40 cellular contexts compared by ENCODE assay signal in the genomic region with DNA sequence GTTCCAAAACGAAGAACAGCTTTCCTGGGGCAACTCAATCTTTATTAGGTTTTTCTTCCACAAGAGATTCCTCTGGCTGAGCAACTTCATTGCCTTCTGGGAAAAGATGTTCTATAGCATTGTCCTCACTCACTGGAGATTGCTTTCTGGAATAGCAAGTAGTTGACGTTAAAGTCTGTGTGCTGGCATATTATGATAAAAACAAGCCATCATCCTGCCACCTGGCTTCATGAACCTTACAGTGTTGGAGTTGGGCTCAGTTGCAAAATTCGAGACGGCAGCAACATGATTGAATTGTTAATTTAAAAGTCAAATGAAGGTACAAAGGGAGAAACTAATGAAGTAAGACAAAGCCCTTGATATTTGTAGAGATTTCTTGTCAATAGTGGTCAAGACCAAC.
"Had no signal": no experiment of that assay in that cellular context is flagged by ENCODE, and none has a peak within 500 bp of the region (broad histone marks: within the 10 kb centered on the region; RNA-seq: fewer than 3 reads in every experiment).

No MANE protein-coding gene starts in this region.

- ATAC-seq: activated naive CD4-positive, alpha-beta T cell treated with anti-CD3 and anti-CD28 coated beads, Interleukin-2, amount 50 U/mL, for 72 hours; activated naive CD8-positive, alpha-beta T cell treated with anti-CD3 and anti-CD28 coated beads, Interleukin-2, amount 50 U/mL, for 24 hours; activated T-cell treated with anti-CD3 and anti-CD28 coated beads, Interleukin-2, amount 50 U/mL, for 4 hours; activated T-cell treated with anti-CD3 and anti-CD28 coated beads, Interleukin-2, amount 50 U/mL, for 72 hours; activated T-helper 17 cell treated with anti-CD3 and anti-CD28 coated beads, Interleukin-2, amount 50 U/mL, for 72 hours; body of pancreas had no signal

- H3K27ac ChIP-seq: adrenal gland, ascending aorta, body of pancreas, brain microvascular endothelial cell, breast epithelium, cardiac muscle cell had no signal

- H3K4me1 ChIP-seq: adrenal gland, ascending aorta, breast epithelium had no signal

- H3K27me3 Mint-ChIP-seq: activated naive CD4-positive, alpha-beta T cell treated with anti-CD3 and anti-CD28 coated beads, Interleukin-2, amount 10 ng/mL, durations not matched to agents 7 days and 5 days; activated naive CD4-positive, alpha-beta T cell treated with anti-CD3 and anti-CD28 coated beads, Interleukin-2, amount 50 U/mL, for 24 hours; activated naive CD8-positive, alpha-beta T cell; activated naive CD8-positive, alpha-beta T cell treated with anti-CD3 and anti-CD28 coated beads for 36 hours; activated naive CD8-positive, alpha-beta T cell treated with anti-CD3 and anti-CD28 coated beads, Interleukin-2, amount 10 ng/mL, durations not matched to agents 7 days and 5 days; activated naive CD8-positive, alpha-beta T cell treated with anti-CD3 and anti-CD28 coated beads, Interleukin-2, amount 50 U/mL, for 24 hours; activated T-cell treated with anti-CD3 and anti-CD28 coated beads, Interleukin-2, amount 50 U/mL, for 24 hours; activated T-helper 17 cell treated with anti-CD3 and anti-CD28 coated beads, Interleukin-2, amount 50 U/mL, for 72 hours; brain; central memory CD8-positive, alpha-beta T cell had no signal

- H3K9me3 Mint-ChIP-seq: activated naive CD4-positive, alpha-beta T cell treated with anti-CD3 and anti-CD28 coated beads for 36 hours; activated naive CD4-positive, alpha-beta T cell treated with anti-CD3 and anti-CD28 coated beads, Interleukin-2, amount 10 ng/mL, durations not matched to agents 7 days and 5 days; activated naive CD4-positive, alpha-beta T cell treated with anti-CD3 and anti-CD28 coated beads, Interleukin-2, amount 50 U/mL, for 24 hours; activated naive CD8-positive, alpha-beta T cell treated with anti-CD3 and anti-CD28 coated beads, Interleukin-2, amount 10 ng/mL, durations not matched to agents 7 days and 5 days; activated naive CD8-positive, alpha-beta T cell treated with anti-CD3 and anti-CD28 coated beads, Interleukin-2, amount 50 U/mL, for 24 hours; activated T-cell treated with anti-CD3 and anti-CD28 coated beads, Interleukin-2, amount 50 U/mL, for 24 hours; activated T-cell treated with anti-CD3 and anti-CD28 coated beads, Interleukin-2, amount 50 U/mL, for 4 hours; activated T-helper 1 cell treated with anti-CD3 and anti-CD28 coated beads, Interleukin-12 subunit alpha, Interleukin-12 subunit beta, Interleukin-2, Interleukin-4 antibody, amounts not matched to agents 30 ng/mL and 10 ng/mL and 1 ng/mL, durations not matched to agents 14 hours and 24 hours and 36 hours; activated T-helper 2 cell treated with anti-CD3 and anti-CD28 coated beads, Interferon-gamma antibody, Interleukin-2, Interleukin-4, amounts not matched to agents 10 μg/mL and 5 μg/mL and 100 μg/mL, durations not matched to agents 14 hours and 24 hours and 36 hours; brain had no signal

- H3K36me3 ChIP-seq: adrenal gland, ascending aorta, brain microvascular endothelial cell, breast epithelium, cardiac muscle cell had no signal

- H3K4me1 Mint-ChIP-seq: activated naive CD4-positive, alpha-beta T cell treated with anti-CD3 and anti-CD28 coated beads, Interleukin-2, amount 10 ng/mL, durations not matched to agents 7 days and 5 days; activated naive CD4-positive, alpha-beta T cell treated with anti-CD3 and anti-CD28 coated beads, Interleukin-2, amount 50 U/mL, for 24 hours; activated naive CD8-positive, alpha-beta T cell treated with anti-CD3 and anti-CD28 coated beads for 36 hours; activated naive CD8-positive, alpha-beta T cell treated with anti-CD3 and anti-CD28 coated beads, Interleukin-2, amount 10 ng/mL, durations not matched to agents 7 days and 5 days; activated naive CD8-positive, alpha-beta T cell treated with anti-CD3 and anti-CD28 coated beads, Interleukin-2, amount 50 U/mL, for 24 hours; activated T-helper 17 cell treated with anti-CD3 and anti-CD28 coated beads, Interleukin-2, amount 50 U/mL, for 72 hours; brain; central memory CD8-positive, alpha-beta T cell had no signal

- H3K27me3 ChIP-seq: adrenal gland, ascending aorta, body of pancreas, brain microvascular endothelial cell, breast epithelium, cardiac muscle cell had no signal

- H3K27ac Mint-ChIP-seq: activated naive CD4-positive, alpha-beta T cell treated with anti-CD3 and anti-CD28 coated beads for 36 hours; activated naive CD4-positive, alpha-beta T cell treated with anti-CD3 and anti-CD28 coated beads, Interleukin-2, amount 10 ng/mL, durations not matched to agents 7 days and 5 days; activated naive CD4-positive, alpha-beta T cell treated with anti-CD3 and anti-CD28 coated beads, Interleukin-2, amount 50 U/mL, for 24 hours; activated naive CD4-positive, alpha-beta T cell treated with anti-CD3 and anti-CD28 coated beads, Interleukin-2, amount 50 U/mL, for 72 hours; activated naive CD8-positive, alpha-beta T cell; activated naive CD8-positive, alpha-beta T cell treated with anti-CD3 and anti-CD28 coated beads for 36 hours; activated naive CD8-positive, alpha-beta T cell treated with anti-CD3 and anti-CD28 coated beads, Interleukin-2, amount 10 ng/mL, durations not matched to agents 7 days and 5 days; activated naive CD8-positive, alpha-beta T cell treated with anti-CD3 and anti-CD28 coated beads, Interleukin-2, amount 50 U/mL, for 24 hours; activated T-cell treated with anti-CD3 and anti-CD28 coated beads, Interleukin-2, amount 50 U/mL, for 24 hours; activated T-cell treated with anti-CD3 and anti-CD28 coated beads, Interleukin-2, amount 50 U/mL, for 72 hours; activated T-helper 1 cell treated with anti-CD3 and anti-CD28 coated beads, Interleukin-12 subunit alpha, Interleukin-12 subunit beta, Interleukin-2, Interleukin-4 antibody, amounts not matched to agents 30 ng/mL and 10 ng/mL and 1 ng/mL, durations not matched to agents 14 hours and 24 hours and 36 hours; activated T-helper 17 cell treated with anti-CD3 and anti-CD28 coated beads, Interleukin-2, amount 50 U/mL, for 72 hours; activated T-helper 2 cell treated with anti-CD3 and anti-CD28 coated beads, Interferon-gamma antibody, Interleukin-2, Interleukin-4, amounts not matched to agents 10 μg/mL and 5 μg/mL and 100 μg/mL, durations not matched to agents 14 hours and 24 hours and 36 hours; brain had no signal

- H3K4me3 Mint-ChIP-seq: activated naive CD4-positive, alpha-beta T cell treated with anti-CD3 and anti-CD28 coated beads for 36 hours; activated naive CD4-positive, alpha-beta T cell treated with anti-CD3 and anti-CD28 coated beads, Interleukin-2, amount 10 ng/mL, durations not matched to agents 7 days and 5 days; activated naive CD4-positive, alpha-beta T cell treated with anti-CD3 and anti-CD28 coated beads, Interleukin-2, amount 50 U/mL, for 24 hours; activated naive CD8-positive, alpha-beta T cell; activated naive CD8-positive, alpha-beta T cell treated with anti-CD3 and anti-CD28 coated beads for 36 hours; activated naive CD8-positive, alpha-beta T cell treated with anti-CD3 and anti-CD28 coated beads, Interleukin-2, amount 10 ng/mL, durations not matched to agents 7 days and 5 days; activated naive CD8-positive, alpha-beta T cell treated with anti-CD3 and anti-CD28 coated beads, Interleukin-2, amount 50 U/mL, for 24 hours; activated T-cell treated with anti-CD3 and anti-CD28 coated beads, Interleukin-2, amount 50 U/mL, for 24 hours; activated T-cell treated with anti-CD3 and anti-CD28 coated beads, Interleukin-2, amount 50 U/mL, for 4 hours; activated T-cell treated with anti-CD3 and anti-CD28 coated beads, Interleukin-2, amount 50 U/mL, for 72 hours; activated T-helper 1 cell treated with anti-CD3 and anti-CD28 coated beads, Interleukin-12 subunit alpha, Interleukin-12 subunit beta, Interleukin-2, Interleukin-4 antibody, amounts not matched to agents 30 ng/mL and 10 ng/mL and 1 ng/mL, durations not matched to agents 14 hours and 24 hours and 36 hours; activated T-helper 17 cell treated with anti-CD3 and anti-CD28 coated beads, Interleukin-2, amount 50 U/mL, for 72 hours; brain; central memory CD8-positive, alpha-beta T cell had no signal

- H3K9me3 ChIP-seq: adrenal gland, ascending aorta, body of pancreas, breast epithelium had no signal

- FAIRE-seq: astrocyte, bronchial epithelial cell had no signal

- DNase-seq: activated effector memory CD4-positive, alpha-beta T cell treated with anti-CD3 and anti-CD28 coated beads, Interleukin-2, amount 50 U/mL, for 16 hours; activated effector memory CD4-positive, alpha-beta T cell treated with Interleukin-2 at 50 U/mL for 16 hours; activated gamma-delta T cell; activated gamma-delta T cell treated with Interleukin-2 at 50 U/mL for 16 hours; activated naive CD4-positive, alpha-beta T cell; activated naive CD4-positive, alpha-beta T cell treated with anti-CD3 and anti-CD28 coated beads for 36 hours; activated naive CD4-positive, alpha-beta T cell treated with anti-CD3 and anti-CD28 coated beads, Interleukin-2, amount 10 ng/mL, durations not matched to agents 7 days and 5 days; activated naive CD4-positive, alpha-beta T cell treated with anti-CD3 and anti-CD28 coated beads, Interleukin-2, amount 50 U/mL, for 16 hours; activated naive CD4-positive, alpha-beta T cell treated with Interleukin-2 at 50 U/mL for 16 hours; activated naive CD8-positive, alpha-beta T cell treated with anti-CD3 and anti-CD28 coated beads for 36 hours; activated naive CD8-positive, alpha-beta T cell treated with anti-CD3 and anti-CD28 coated beads, Interleukin-2, amount 10 ng/mL, durations not matched to agents 7 days and 5 days; activated naive CD8-positive, alpha-beta T cell treated with anti-CD3 and anti-CD28 coated beads, Interleukin-2, amount 50 U/mL, for 24 hours; activated T-cell treated with anti-CD3 and anti-CD28 coated beads, Interleukin-2, amount 50 U/mL, for 1 hour; activated T-cell treated with anti-CD3 and anti-CD28 coated beads, Interleukin-2, amount 50 U/mL, for 24 hours; activated T-cell treated with anti-CD3 and anti-CD28 coated beads, Interleukin-2, amount 50 U/mL, for 4 hours; activated T-cell treated with anti-CD3 and anti-CD28 coated beads, Interleukin-2, amount 50 U/mL, for 48 hours; activated T-cell treated with anti-CD3 and anti-CD28 coated beads, Interleukin-2, amount 50 U/mL, for 72 hours; adrenal gland; amniotic stem cell; amygdala; anterior cingulate cortex; aorta; body of pancreas; brain microvascular endothelial cell; caudate nucleus; central memory CD4-positive, alpha-beta T cell; cerebellar nuclear complex had no signal

- H3K4me3 ChIP-seq: adrenal gland, ascending aorta, body of pancreas, breast epithelium, cardiac muscle cell had no signal

- H3K36me3 Mint-ChIP-seq: activated naive CD4-positive, alpha-beta T cell treated with anti-CD3 and anti-CD28 coated beads, Interleukin-2, amount 10 ng/mL, durations not matched to agents 7 days and 5 days; activated naive CD4-positive, alpha-beta T cell treated with anti-CD3 and anti-CD28 coated beads, Interleukin-2, amount 50 U/mL, for 24 hours; activated naive CD4-positive, alpha-beta T cell treated with anti-CD3 and anti-CD28 coated beads, Interleukin-2, amount 50 U/mL, for 72 hours; activated naive CD8-positive, alpha-beta T cell; activated naive CD8-positive, alpha-beta T cell treated with anti-CD3 and anti-CD28 coated beads for 36 hours; activated naive CD8-positive, alpha-beta T cell treated with anti-CD3 and anti-CD28 coated beads, Interleukin-2, amount 10 ng/mL, durations not matched to agents 7 days and 5 days; brain had no signal
